In the genomic region with DNA sequence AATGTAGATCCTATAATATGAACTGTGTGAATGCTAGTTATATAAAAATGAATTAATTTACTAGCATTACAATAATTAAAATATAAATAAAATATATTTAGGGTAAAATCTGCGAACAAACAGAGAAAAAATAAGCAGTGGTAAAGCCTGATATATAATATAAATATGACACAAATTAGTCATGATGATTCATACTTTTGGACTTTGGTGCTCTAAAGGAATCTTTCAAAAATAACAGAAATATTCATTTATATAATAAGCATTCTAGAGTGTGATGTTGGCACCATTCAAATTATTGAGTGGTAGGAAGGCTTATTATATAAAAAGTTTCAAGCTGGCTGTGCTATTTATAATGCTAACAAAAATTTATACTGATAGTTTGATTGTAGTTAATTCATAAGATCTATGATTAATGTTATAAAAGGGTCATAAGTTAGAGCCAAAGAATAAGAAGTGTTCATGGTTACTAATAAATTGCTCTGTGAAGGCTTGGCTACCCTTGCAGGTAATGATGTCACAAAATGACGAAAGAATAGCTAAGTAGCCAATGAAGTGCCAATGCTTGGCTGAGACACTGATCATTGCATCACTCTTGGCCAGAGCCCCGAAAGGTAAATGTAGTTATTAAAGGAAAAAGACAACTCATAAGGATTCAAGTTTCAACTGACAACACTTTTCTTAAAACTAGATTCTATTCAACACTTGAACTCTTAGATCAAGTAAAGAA, we compare ENCODE assay signal across 23 cellular contexts.
DNase-seq lines count a peak whose midpoint lies in the region; ATAC-seq and TF ChIP-seq lines count a peak whose summit lies in the region.
"Had no signal": no experiment of that assay in that cellular context is flagged by ENCODE, and none has a peak within 500 bp of the region (broad histone marks: within the 10 kb centered on the region; RNA-seq: fewer than 3 reads in every experiment).

No MANE protein-coding gene starts in this region.

- peaks cover 11% of the 10 kb centered on the region for H3K4me1 ChIP-seq in RWPE2 (ENCODE audit: insufficient read depth, poor library complexity, severe bottlenecking)
- H3K4me1 ChIP-seq in liver (ENCODE audit: control insufficient read depth in 4 of 4, insufficient read depth in 4 of 4, low read length in 3 of 4) = no peaks in the 10 kb centered on the region
- no peaks in the 10 kb centered on the region for H3K4me1 ChIP-seq in sigmoid colon
- H3K4me1 ChIP-seq: ascending aorta, colonic mucosa, suprapubic skin had no signal

- no peak for TF ChIP-seq EP300 in sigmoid colon (IDR thresholded peaks at IDR 0.05)

- TF ChIP-seq POLR2A in sigmoid colon (IDR thresholded peaks at IDR 0.05) = no peak

- no peaks in the 10 kb centered on the region for H3K9me3 Mint-ChIP-seq in chondrocyte (ENCODE audit: low read depth)
- H3K9me3 Mint-ChIP-seq: HFFc6 had no signal

- intact Hi-C loops in sigmoid colon (cut with DNase I) = no loop called here

- no peak overlapping the region for H3K4me3 Mint-ChIP-seq in chondrocyte (ENCODE audit: unreplicated experiment)
- H3K4me3 Mint-ChIP-seq: activated CD8-positive, alpha-beta T cell treated with anti-CD3 and anti-CD28 coated beads for 36 hours; activated naive CD4-positive, alpha-beta T cell treated with anti-CD3 and anti-CD28 coated beads for 36 hours; HFFc6; WTC11 had no signal

- WGBS in liver = 47% methylated on average over 3 of the region's 3 CpGs
- 79 to 84% methylated on average over 3 of the region's 3 CpGs for WGBS in sigmoid colon, 2 donors

- TF ChIP-seq RAD21 in liver (IDR thresholded peaks at IDR 0.05) = peak in 1 of 2 donors; percentile 15

- no peaks in the 10 kb centered on the region for H3K4me1 Mint-ChIP-seq in chondrocyte (ENCODE audit: low read depth)
- H3K4me1 Mint-ChIP-seq: WTC11 had no signal

- no peak overlapping the region for H3K27ac Mint-ChIP-seq in chondrocyte (ENCODE audit: unreplicated experiment)
- H3K27ac Mint-ChIP-seq: activated CD8-positive, alpha-beta T cell treated with anti-CD3 and anti-CD28 coated beads for 36 hours; activated naive CD4-positive, alpha-beta T cell treated with anti-CD3 and anti-CD28 coated beads for 36 hours; HFFc6; WTC11 had no signal

- peak; percentile 42; the same call in 2 of the 3 replicates for ATAC-seq in RWPE2 (ENCODE audit: low read depth)
- ATAC-seq in HG02973 (IDR thresholded peaks at IDR 0.05; ENCODE audit: unreplicated experiment) = no peak
- ATAC-seq: activated CD8-positive, alpha-beta T cell treated with anti-CD3 and anti-CD28 coated beads for 36 hours; WTC11 had no signal

- H3K27me3 ChIP-seq in RWPE2 (ENCODE audit: insufficient read depth, poor library complexity, severe bottlenecking) (no peaks in the 10 kb centered on the region), liver (ENCODE audit: control insufficient read depth in 4 of 4, insufficient read depth in 4 of 4, low read length in 3 of 4) (no peaks in the 10 kb centered on the region), sigmoid colon (no peaks in the 10 kb centered on the region)
- H3K27me3 ChIP-seq: ascending aorta, colonic mucosa, hepatocyte, suprapubic skin had no signal

- H3K27ac ChIP-seq in RWPE2 (ENCODE audit: poor library complexity, severe bottlenecking) (peak overlapping the region; percentile 24), epithelial cell of prostate (peak overlapping the region; percentile 40), liver (ENCODE audit: low read depth in 1 of 2, low read length in 2 of 2) (no peak overlapping the region), sigmoid colon (no peak overlapping the region)
- H3K27ac ChIP-seq: ascending aorta, colonic mucosa, hepatocyte, PC-9, suprapubic skin had no signal

- peaks cover 16% of the 10 kb centered on the region for H3K27me3 Mint-ChIP-seq in chondrocyte (ENCODE audit: low read depth)
- H3K27me3 Mint-ChIP-seq: activated CD8-positive, alpha-beta T cell treated with anti-CD3 and anti-CD28 coated beads for 36 hours had no signal

- H3K4me3 ChIP-seq in RWPE2 (ENCODE audit: severe bottlenecking) = no peak overlapping the region
- H3K4me3 ChIP-seq in liver (ENCODE audit: low read depth in 1 of 3, low read length in 3 of 3) = no peak overlapping the region
- no peak overlapping the region for H3K4me3 ChIP-seq in sigmoid colon
- H3K4me3 ChIP-seq: ascending aorta, colonic mucosa, hepatocyte, PC-9, suprapubic skin had no signal

- H3K9me3 ChIP-seq in RWPE2 (ENCODE audit: severe bottlenecking) (no peaks in the 10 kb centered on the region), liver (ENCODE audit: control insufficient read depth in 4 of 4, low read length in 3 of 4) (no peaks in the 10 kb centered on the region), sigmoid colon (no peaks in the 10 kb centered on the region)
- H3K9me3 ChIP-seq: ascending aorta, colonic mucosa, suprapubic skin had no signal

- DNase-seq in EL = peak; percentile 41
- DNase-seq in RWPE2 (ENCODE audit: low spot score) = no peak
- peak; percentile 14 for DNase-seq in epithelial cell of prostate (ENCODE audit: low read depth, low spot score)
- no peak for DNase-seq in chondrocyte (ENCODE audit: low spot score)
- no peak for DNase-seq in occipital lobe (lab: John Stamatoyannopoulos, UW)
- no peak for DNase-seq in sigmoid colon
- DNase-seq: ACHN; activated CD8-positive, alpha-beta T cell treated with anti-CD3 and anti-CD28 coated beads for 36 hours; activated naive CD4-positive, alpha-beta T cell treated with anti-CD3 and anti-CD28 coated beads for 36 hours; C1 segment of cervical spinal cord; colonic mucosa; HFFc6; KBM-7; NCI-H2029; NCI-H345; PC-9; retina had no signal

- H3K36me3 Mint-ChIP-seq in chondrocyte (ENCODE audit: low read depth) = no peaks in the 10 kb centered on the region
- H3K36me3 Mint-ChIP-seq: WTC11 had no signal

- H3K9ac ChIP-seq in liver (ENCODE audit: low read depth in 1 of 2, low read length in 2 of 2) = no peak overlapping the region

- H3K36me3 ChIP-seq in RWPE2 (ENCODE audit: low read depth) = no peaks in the 10 kb centered on the region
- H3K36me3 ChIP-seq in liver (ENCODE audit: control insufficient read depth in 4 of 4, insufficient read depth in 3 of 4, low read depth in 1 of 4, low read length in 3 of 4) = no peaks in the 10 kb centered on the region
- H3K36me3 ChIP-seq in sigmoid colon = no peaks in the 10 kb centered on the region
- H3K36me3 ChIP-seq: ascending aorta, colonic mucosa, suprapubic skin had no signal

- TF ChIP-seq CTCF in RWPE2 (IDR thresholded peaks at IDR 0.05; ENCODE audit: poor library complexity, severe bottlenecking) = no peak
- TF ChIP-seq CTCF in liver (IDR thresholded peaks at IDR 0.05; ENCODE audit: low read depth, low read length, missing input control) = no peak
- no peak for TF ChIP-seq CTCF in chondrocyte (IDR thresholded peaks at IDR 0.05)
- no peak for TF ChIP-seq CTCF in sigmoid colon (IDR thresholded peaks at IDR 0.05)

TF ChIP-seq in liver, 16 proteins besides CTCF, POLR2A, EP300 and RAD21:
- TF ChIP-seq RXRA (IDR thresholded peaks at IDR 0.05) = no peak
- no peak for TF ChIP-seq SP1 (IDR thresholded peaks at IDR 0.05)
- TF ChIP-seq TAF1 (conservative IDR thresholded peaks at IDR 0.05) = no peak
- TF ChIP-seq JUND (IDR thresholded peaks at IDR 0.05) = no peak
- TF ChIP-seq FOXA1 (IDR thresholded peaks at IDR 0.05) = no peak
- TF ChIP-seq HNF4G (IDR thresholded peaks at IDR 0.05) = no peak
- peak; percentile 85 for TF ChIP-seq ATF3 (IDR thresholded peaks at IDR 0.05)
- TF ChIP-seq EGR1 (IDR thresholded peaks at IDR 0.05; ENCODE audit: low read depth in 2 of 2) = no peak
- no peak for TF ChIP-seq FOXA2 (IDR thresholded peaks at IDR 0.05)
TF ChIP-seq in liver: peak in this region for 1.

Comparison
In these comparisons a context has a peak if more than half of its experiments do, and no peak if none do; other contexts are left out.
1. DNase-seq: peak in EL (single experiment) and epithelial cell of prostate (single experiment); none in RWPE2 (single experiment), chondrocyte (single experiment), occipital lobe (single experiment) and sigmoid colon (single experiment).
2. H3K27ac ChIP-seq: peak in RWPE2 (single experiment) and epithelial cell of prostate (single experiment); none in liver (0 of 2) and sigmoid colon (0 of 4).